ENCODE assay signal across 17 cellular contexts in genomic region chr18:79706658-79707057, GRCh38. TPM values are rescaled to one million over a fixed set of nuclear protein-coding genes. Genes with fewer than 3 reads are reported as not detected.
DNase-seq lines count a peak whose midpoint lies in the region; ATAC-seq and TF ChIP-seq lines count a peak whose summit lies in the region.
"Had no signal": no experiment of that assay in that cellular context is flagged by ENCODE, and none has a peak within 500 bp of the region (broad histone marks: within the 10 kb centered on the region; RNA-seq: fewer than 3 reads in every experiment).

No MANE protein-coding gene starts in this region.

- ATAC-seq in CD8-positive, alpha-beta T cell, result no peak
- ATAC-seq in T-helper 17 cell, result no peak
- ATAC-seq in effector memory CD8-positive, alpha-beta T cell (replicated peaks), result no peak
- ATAC-seq in stimulated activated effector memory CD8-positive, alpha-beta T cell treated with anti-CD3 and anti-CD28 coated beads, Interleukin-12 subunit alpha, Interleukin-12 subunit beta, amount 100 ng/mL, for 72 hours, result no peak
- ATAC-seq in HG03442 (IDR thresholded peaks at IDR 0.05; ENCODE audit: unreplicated experiment), result no peak
- ATAC-seq in GM18868 (IDR thresholded peaks at IDR 0.05; ENCODE audit: unreplicated experiment), result no peak
- ATAC-seq: HepG2 had no signal

- H3K4me3 ChIP-seq in CD8-positive, alpha-beta T cell (ENCODE audit: low read depth, low read length), result no peak overlapping the region
- no peak overlapping the region for H3K4me3 ChIP-seq in tibial artery

- H3K36me3 ChIP-seq in CD8-positive, alpha-beta T cell (ENCODE audit: insufficient read depth, low read length), result peaks cover 19% of the 10 kb centered on the region
- H3K36me3 ChIP-seq in tibial artery, result peaks cover 37 to 72% (median 47%) of the 10 kb centered on the region in 3 donors

- no peaks in the 10 kb centered on the region for H3K9me3 ChIP-seq in CD8-positive, alpha-beta T cell (ENCODE audit: low read length)
- no peaks in the 10 kb centered on the region for H3K9me3 ChIP-seq in T-helper 17 cell (ENCODE audit: control insufficient read depth, low read length, poor library complexity, severe bottlenecking)
- H3K9me3 ChIP-seq in tibial artery, result no peaks in the 10 kb centered on the region

- H3K4me1 Mint-ChIP-seq in CD8-positive, alpha-beta T cell (ENCODE audit: low read depth), result peaks cover 7% of the 10 kb centered on the region
- H3K4me1 Mint-ChIP-seq in T-helper 17 cell, result peaks cover 9% of the 10 kb centered on the region
- H3K4me1 Mint-ChIP-seq in effector memory CD8-positive, alpha-beta T cell (ENCODE audit: low read depth in 2 of 2), result peaks cover 10 to 12% of the 10 kb centered on the region in 2 donors
- peaks cover 15% of the 10 kb centered on the region for H3K4me1 Mint-ChIP-seq in stimulated activated effector memory CD8-positive, alpha-beta T cell treated with anti-CD3 and anti-CD28 coated beads, Interleukin-12 subunit alpha, Interleukin-12 subunit beta, amount 100 ng/mL, for 72 hours
- H3K4me1 Mint-ChIP-seq: H9 had no signal

- POLR2A ChIA-PET in CD8-positive, alpha-beta T cell (lab: Charles Lee), result no interaction called here

- H3K27me3 ChIP-seq in CD8-positive, alpha-beta T cell (ENCODE audit: insufficient read depth, low read length), result no peaks in the 10 kb centered on the region
- H3K27me3 ChIP-seq in tibial artery, result no peaks in the 10 kb centered on the region

- H3K9me3 Mint-ChIP-seq in CD8-positive, alpha-beta T cell, result no peaks in the 10 kb centered on the region
- H3K9me3 Mint-ChIP-seq in effector memory CD8-positive, alpha-beta T cell, result no peaks in the 10 kb centered on the region
- no peaks in the 10 kb centered on the region for H3K9me3 Mint-ChIP-seq in stimulated activated effector memory CD8-positive, alpha-beta T cell treated with anti-CD3 and anti-CD28 coated beads, Interleukin-12 subunit alpha, Interleukin-12 subunit beta, amount 100 ng/mL, for 72 hours
- H3K9me3 Mint-ChIP-seq: CD4-positive, alpha-beta T cell; H9; IgD-negative memory B cell had no signal

- H3K27ac ChIP-seq in CD8-positive, alpha-beta T cell (ENCODE audit: low read depth, low read length), result no peak overlapping the region
- H3K27ac ChIP-seq in tibial artery, result no peak overlapping the region
- H3K27ac ChIP-seq: C4-2B had no signal

- H3K36me3 Mint-ChIP-seq in CD8-positive, alpha-beta T cell, result peaks cover 91% of the 10 kb centered on the region
- H3K36me3 Mint-ChIP-seq in T-helper 17 cell (ENCODE audit: low read depth), result peaks cover 19% of the 10 kb centered on the region
- peaks cover 65% of the 10 kb centered on the region for H3K36me3 Mint-ChIP-seq in effector memory CD8-positive, alpha-beta T cell (ENCODE audit: insufficient read depth)
- peaks cover 88% of the 10 kb centered on the region for H3K36me3 Mint-ChIP-seq in stimulated activated effector memory CD8-positive, alpha-beta T cell treated with anti-CD3 and anti-CD28 coated beads, Interleukin-12 subunit alpha, Interleukin-12 subunit beta, amount 100 ng/mL, for 72 hours

- H3K4me3 Mint-ChIP-seq in CD8-positive, alpha-beta T cell, result no peak overlapping the region
- peak overlapping the region; percentile 2 for H3K4me3 Mint-ChIP-seq in T-helper 17 cell
- peak overlapping the region in 1 of 2 donors; percentile 27 for H3K4me3 Mint-ChIP-seq in effector memory CD8-positive, alpha-beta T cell
- H3K4me3 Mint-ChIP-seq in stimulated activated effector memory CD8-positive, alpha-beta T cell treated with anti-CD3 and anti-CD28 coated beads, Interleukin-12 subunit alpha, Interleukin-12 subunit beta, amount 100 ng/mL, for 72 hours, result no peak overlapping the region
- H3K4me3 Mint-ChIP-seq: CD4-positive, alpha-beta T cell; H9; IgD-negative memory B cell had no signal

- H3K4me1 ChIP-seq in CD8-positive, alpha-beta T cell (ENCODE audit: insufficient read depth, low read length), result no peaks in the 10 kb centered on the region
- no peaks in the 10 kb centered on the region for H3K4me1 ChIP-seq in tibial artery

- CTCF ChIA-PET in CD8-positive, alpha-beta T cell (lab: Charles Lee), result no interaction called here

- no peaks in the 10 kb centered on the region for H3K27me3 Mint-ChIP-seq in CD8-positive, alpha-beta T cell (ENCODE audit: low read depth)
- H3K27me3 Mint-ChIP-seq in T-helper 17 cell, result no peaks in the 10 kb centered on the region
- H3K27me3 Mint-ChIP-seq in effector memory CD8-positive, alpha-beta T cell, result no peaks in the 10 kb centered on the region
- H3K27me3 Mint-ChIP-seq: CD4-positive, alpha-beta T cell; IgD-negative memory B cell had no signal

- H3K27ac Mint-ChIP-seq in CD8-positive, alpha-beta T cell, result peak overlapping the region; percentile 64
- H3K27ac Mint-ChIP-seq in T-helper 17 cell, result no peak overlapping the region
- H3K27ac Mint-ChIP-seq in effector memory CD8-positive, alpha-beta T cell, result peak overlapping the region; percentile 38 to 57
- H3K27ac Mint-ChIP-seq in stimulated activated effector memory CD8-positive, alpha-beta T cell treated with anti-CD3 and anti-CD28 coated beads, Interleukin-12 subunit alpha, Interleukin-12 subunit beta, amount 100 ng/mL, for 72 hours, result peak overlapping the region; percentile 3
- H3K27ac Mint-ChIP-seq: CD4-positive, alpha-beta T cell; H9 had no signal

- DNase-seq in CD8-positive, alpha-beta T cell, result no peak
- DNase-seq in T-helper 17 cell, result no peak
- DNase-seq in effector memory CD8-positive, alpha-beta T cell, result no peak
- no peak for DNase-seq in stimulated activated effector memory CD8-positive, alpha-beta T cell treated with anti-CD3 and anti-CD28 coated beads, Interleukin-12 subunit alpha, Interleukin-12 subunit beta, amount 100 ng/mL, for 72 hours (ENCODE audit: low spot score in 2 of 2)
- DNase-seq in tibial artery, result no peak
- DNase-seq: ACHN; AML-193; Calu3; CD4-positive, alpha-beta T cell; DMS79 treated with DMSO at 0.1 percent for 48 hours; GF-D8; H9 had no signal

- no peak for TF ChIP-seq CTCF in CD8-positive, alpha-beta T cell (IDR thresholded peaks at IDR 0.05)
- TF ChIP-seq CTCF in tibial artery (IDR thresholded peaks at IDR 0.05), result no peak

- intact Hi-C loops in CD8-positive, alpha-beta T cell (cut with DNase I, micrococcal nuclease), result no loop called here
- intact Hi-C loops in tibial artery (cut with DNase I; ENCODE audit: low total_unique reads), result no loop called here

RNA-seq across cellular contexts. Expression of gene CTDP1, which starts 27.1 kb away (rescaled TPM):
- 100 to 1,000 TPM; 110 to 121 TPM for total RNA-seq in CD8-positive, alpha-beta T cell
- total RNA-seq in T-helper 17 cell, result 10 to 100 TPM; 61.0 to 65.1 TPM
